ENCODE assay signal across 15 cellular contexts in the genomic region with DNA sequence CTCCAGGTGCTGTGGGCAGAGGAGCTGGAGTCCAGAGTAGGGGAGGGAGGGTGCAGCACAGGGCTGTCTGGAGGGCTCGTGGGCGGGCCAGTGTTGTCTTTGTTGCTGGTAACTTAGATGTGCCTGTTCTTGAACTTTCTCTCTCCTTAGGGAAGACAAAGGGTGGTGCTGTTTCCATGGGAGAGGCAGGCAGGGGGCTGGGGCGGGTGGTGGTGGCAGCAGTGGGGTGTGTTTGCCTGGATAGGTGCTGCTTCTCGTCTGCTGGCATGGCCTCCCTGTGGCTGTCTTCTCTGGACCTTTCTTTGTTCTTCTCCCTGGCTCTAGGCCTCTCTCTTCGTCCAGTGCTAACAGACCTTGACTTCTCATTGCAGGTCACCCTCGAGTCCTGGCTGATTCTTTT. TPM values are rescaled to one million over a fixed set of nuclear protein-coding genes. Genes with fewer than 3 reads are reported as not detected.
DNase-seq lines count a peak whose midpoint lies in the region; ATAC-seq, FAIRE-seq and TF ChIP-seq lines count a peak whose summit lies in the region.
"Had no signal": no experiment of that assay in that cellular context is flagged by ENCODE, and none has a peak within 500 bp of the region (broad histone marks: within the 10 kb centered on the region; RNA-seq: fewer than 3 reads in every experiment).

No MANE protein-coding gene starts in this region.

- no peak for TF ChIP-seq EP300 in H1 (IDR thresholded peaks at IDR 0.05; ENCODE audit: borderline replicate concordance in 1 of 2, low read depth in 2 of 2, low read length in 2 of 2)

- H2BK15ac ChIP-seq in H1 (ENCODE audit: low read length) = no peak overlapping the region

- no peak for TF ChIP-seq POLR2A in H1 (IDR thresholded peaks at IDR 0.05; ENCODE audit: control extremely low read depth in 1 of 2, low read depth in 2 of 2, low read length in 2 of 2)

- H3K79me2 ChIP-seq in GM23338 (replicated peaks; ENCODE audit: insufficient read depth) = no peaks in the 10 kb centered on the region
- H3K79me2 ChIP-seq in H1 (ENCODE audit: control insufficient read depth in 1 of 2, insufficient read depth in 2 of 2, low read length in 2 of 2) = no peaks in the 10 kb centered on the region
- no peaks in the 10 kb centered on the region for H3K79me2 ChIP-seq in OCI-LY7 (ENCODE audit: insufficient read depth, low read depth, low read length)

- no peaks in the 10 kb centered on the region for H3K9me2 ChIP-seq in GM23338 (ENCODE audit: insufficient read depth)
- H3K9me2 ChIP-seq in OCI-LY7 (ENCODE audit: insufficient read depth, low read length) = no peaks in the 10 kb centered on the region

- H3K9me3 Mint-ChIP-seq in GM23338 = no peaks in the 10 kb centered on the region

- no peak for TF ChIP-seq CTCF in GM23338 (conservative IDR thresholded peaks at IDR 0.05; ENCODE audit: low read depth in 2 of 2)
- no peak for TF ChIP-seq CTCF in H1 (IDR thresholded peaks at IDR 0.05; ENCODE audit: control extremely low read depth in 1 of 3, insufficient read depth in 1 of 3, low read depth in 1 of 3, low read length in 3 of 3)
- TF ChIP-seq CTCF in omental fat pad (IDR thresholded peaks at IDR 0.05) = no peak
- TF ChIP-seq CTCF in OCI-LY7 (conservative IDR thresholded peaks at IDR 0.05; ENCODE audit: low read length) = no peak

- no TSS peak for BruUV-seq in OCI-LY7 (replicated peaks; lab: Mats Ljungman, UMichigan)

- H3F3A ChIP-seq in GM23338 (replicated peaks; ENCODE audit: low read depth) = no peaks in the 10 kb centered on the region

- H3K36me3 ChIP-seq in BLaER1 treated with 17β-estradiol and CSF1 and Interleukin-3, amounts not matched to agents 10 nM and 100 nM = peaks cover 8 to 66% (median 49%) of the 10 kb centered on the region in 11 experiments; a peak in 20 of 22 replicates
- no peaks in the 10 kb centered on the region for H3K36me3 ChIP-seq in GM23338 (ENCODE audit: insufficient read depth)
- peaks cover 0 to 10% (median 3%) of the 10 kb centered on the region in 4 experiments; a peak in 3 of 8 replicates for H3K36me3 ChIP-seq in H1 (ENCODE audit: control insufficient read depth in 2 of 4, insufficient read depth in 4 of 4, low read length in 3 of 4)
- peaks cover 37% of the 10 kb centered on the region; the same call in 1 of the 2 replicates for H3K36me3 ChIP-seq in OCI-LY7 (ENCODE audit: insufficient read depth, low read length)
- H3K36me3 ChIP-seq: SJCRH30 had no signal

- H4K8ac ChIP-seq in H1 (ENCODE audit: extremely low read depth, insufficient read depth, low read length) = no peak overlapping the region

- H3K4me3 ChIP-seq in BLaER1 treated with 17β-estradiol and CSF1 and Interleukin-3, amounts not matched to agents 10 nM and 100 nM = peak overlapping the region in 4 of 10 experiments; percentile 2 to 46 (median 20); a peak in 5 of 20 replicates
- H3K4me3 ChIP-seq in GM23338 (no peak overlapping the region), H1 (ENCODE audit: extremely low read depth in 1 of 4, insufficient read depth in 2 of 4, low read depth in 3 of 4, low read length in 4 of 4) (no peak overlapping the region), OCI-LY7 (ENCODE audit: low read depth, low read length, poor library complexity, severe bottlenecking) (no peak overlapping the region)
- H3K4me3 ChIP-seq: SJCRH30 had no signal

- ATAC-seq in GM23338 (no peak), omental fat pad (ENCODE audit: low FRiP score) (no peak)
- ATAC-seq: esophagus mucosa had no signal

- H3K4me1 Mint-ChIP-seq in GM23338 = no peaks in the 10 kb centered on the region; the same call in 2 of the 3 replicates

- H3K27me3 Mint-ChIP-seq in GM23338 (ENCODE audit: insufficient read depth, low read depth, poor library complexity) = peaks cover 10% of the 10 kb centered on the region

- no peaks in the 10 kb centered on the region for H3K27me3 ChIP-seq in BLaER1 treated with 17β-estradiol and CSF1 and Interleukin-3, amounts not matched to agents 10 nM and 100 nM
- no peaks in the 10 kb centered on the region for H3K27me3 ChIP-seq in GM23338 (ENCODE audit: insufficient read depth)
- no peaks in the 10 kb centered on the region for H3K27me3 ChIP-seq in H1 (replicated peaks in 1 of 4; ENCODE audit: control insufficient read depth in 3 of 4, extremely low read depth in 1 of 4, insufficient read depth in 3 of 4, low read length in 3 of 4)
- H3K27me3 ChIP-seq: SJCRH30 had no signal

- H4K91ac ChIP-seq in H1 (replicated peaks; ENCODE audit: insufficient read length, low read length) = no peak overlapping the region

- H3K4me1 ChIP-seq in BLaER1 treated with 17β-estradiol and CSF1 and Interleukin-3, amounts not matched to agents 10 nM and 100 nM = peaks cover 59 to 85% (median 71%) of the 10 kb centered on the region in 10 experiments
- H3K4me1 ChIP-seq in GM23338 (ENCODE audit: insufficient read depth) (no peaks in the 10 kb centered on the region), H1 (replicated peaks in 1 of 4; ENCODE audit: control insufficient read depth in 3 of 4, insufficient read depth in 4 of 4, low read length in 3 of 4) (no peaks in the 10 kb centered on the region), OCI-LY7 (ENCODE audit: insufficient read depth, low read length, poor library complexity, severe bottlenecking) (peaks cover 37% of the 10 kb centered on the region)
- H3K4me1 ChIP-seq: SJCRH30 had no signal

- no peak overlapping the region for H2AK5ac ChIP-seq in H1 (ENCODE audit: low read depth, low read length)

- intact Hi-C loops in OCI-LY7 (cut with micrococcal nuclease; ENCODE audit: unreplicated experiment) = no loop called here

- no peak overlapping the region for H3K56ac ChIP-seq in H1 (replicated peaks; ENCODE audit: insufficient read length, low read depth, low read length)

- H3K4ac ChIP-seq in H1 (replicated peaks; ENCODE audit: insufficient read length, low read depth, low read length) = no peak overlapping the region

- H3K23me2 ChIP-seq in H1 (ENCODE audit: low read depth, low read length) = no peaks in the 10 kb centered on the region

- no peak overlapping the region for H3K14ac ChIP-seq in H1 (ENCODE audit: insufficient read length)

- 81% methylated on average over 5 of the region's 6 CpGs; no CpG with 5 or more reads in 1 of the 2 experiments for WGBS in H1 (ENCODE audit: extremely low coverage in 1 of 2, insufficient coverage in 1 of 2, insufficient read length in 1 of 2, insufficient replicate concordance in 2 of 2, low coverage in 1 of 2, low lambda C conversion rate in 2 of 2, missing lambda C conversion rate in 1 of 2), 2 experiments

- H3K27ac Mint-ChIP-seq in GM23338 = peak overlapping the region; percentile 66; the same call in 1 of the 2 replicates

- no peak overlapping the region for H2BK12ac ChIP-seq in H1 (ENCODE audit: low read depth, low read length)

- no peak overlapping the region for H2BK20ac ChIP-seq in H1 (ENCODE audit: low read length)

- H3K9me3 ChIP-seq in BLaER1 treated with 17β-estradiol and CSF1 and Interleukin-3, amounts not matched to agents 10 nM and 100 nM (replicated peaks in 1 of 11) = peaks cover 0 to 5% (median 0%) of the 10 kb centered on the region in 11 experiments; a peak in 1 of 22 replicates
- H3K9me3 ChIP-seq in H1 (ENCODE audit: insufficient read depth in 2 of 2, low read depth in 1 of 2, low read length in 1 of 2) (no peaks in the 10 kb centered on the region), OCI-LY7 (ENCODE audit: low read length) (no peaks in the 10 kb centered on the region)
- H3K9me3 ChIP-seq: SJCRH30 had no signal

- H4K5ac ChIP-seq in H1 (ENCODE audit: insufficient read length, low read depth, low read length) = no peak overlapping the region

- DNase-seq in GM23338 (ENCODE audit: low spot score) (no peak), H1 (ENCODE audit: low read depth in 1 of 2, low spot score in 2 of 2) (no peak), omental fat pad (ENCODE audit: low spot score) (peak; percentile 11), HuH-7.5 (ENCODE audit: low spot score) (no peak), H4 (ENCODE audit: low spot score) (no peak), OCI-LY7 (ENCODE audit: low spot score) (no peak)
- no peak for DNase-seq in stimulated activated CD4-positive, alpha-beta T cell treated with anti-CD3 and anti-CD28 coated beads, Interleukin-12 subunit alpha, Interleukin-12 subunit beta, amount 100 ng/mL, for 4 hours
- DNase-seq: activated CD4-positive, alpha-beta T cell treated with anti-CD3 and anti-CD28 coated beads, Interleukin-2, amount 50 U/mL, for 1 hour; cortex of kidney; DMS 273 treated with DMSO at 0.1 percent for 48 hours; NCI-H1417 treated with DMSO at 0.1 percent for 48 hours; NCI-H345; SJCRH30 had no signal

- peak overlapping the region; percentile 81 to 95 (median 87) for H3K4me2 ChIP-seq in BLaER1 treated with 17β-estradiol and CSF1 and Interleukin-3, amounts not matched to agents 10 nM and 100 nM
- H3K4me2 ChIP-seq in GM23338 = no peak overlapping the region
- H3K4me2 ChIP-seq in H1 (ENCODE audit: insufficient read depth in 1 of 2, low read depth in 2 of 2, low read length in 2 of 2) = no peak overlapping the region
- no peak overlapping the region; the same call in 1 of the 2 replicates for H3K4me2 ChIP-seq in OCI-LY7 (ENCODE audit: low read length)

- no peak for FAIRE-seq in H1 (lab: Jason Lieb, UNC)

- H2BK120ac ChIP-seq in H1 (replicated peaks; ENCODE audit: low read depth, low read length) = no peak overlapping the region

- H3K18ac ChIP-seq in H1 (ENCODE audit: extremely low read depth, low read length) = no peak overlapping the region

- POLR2A ChIA-PET in H1 (lab: Charles Lee; ENCODE audit: partially characterized antibody) = interaction anchor here (12.6 kb wide), 1 partner anchor 15 kb away, joined by 153 read pairs; a partner anchor contains a TSS
- POLR2A ChIA-PET in OCI-LY7 (lab: Charles Lee) = no interaction called here

- no peaks in the 10 kb centered on the region for H4K20me1 ChIP-seq in BLaER1 treated with 17β-estradiol and CSF1 and Interleukin-3, amounts not matched to agents 10 nM and 100 nM
- no peaks in the 10 kb centered on the region for H4K20me1 ChIP-seq in GM23338 (replicated peaks; ENCODE audit: insufficient read depth)
- peaks cover 0 to 6% of the 10 kb centered on the region in 2 experiments for H4K20me1 ChIP-seq in H1 (replicated peaks in 1 of 2; ENCODE audit: control insufficient read depth in 1 of 2, insufficient read depth in 2 of 2, low read length in 2 of 2)
- no peaks in the 10 kb centered on the region for H4K20me1 ChIP-seq in OCI-LY7 (ENCODE audit: insufficient read depth, low read length)

- H2AFZ ChIP-seq in GM23338 (no peak overlapping the region), H1 (ENCODE audit: low read length) (no peak overlapping the region), OCI-LY7 (ENCODE audit: low read length) (no peak overlapping the region)

- H3K23ac ChIP-seq in H1 (ENCODE audit: insufficient read length) = no peak overlapping the region

- CTCF ChIA-PET in H1 (lab: Charles Lee; ENCODE audit: partially characterized antibody) (interaction anchor here (13.4 to 14.0 kb wide), 2 partner anchors 12 to 37 kb away, joined by 249 to 359 read pairs; a partner anchor contains a TSS), OCI-LY7 (lab: Charles Lee; ENCODE audit: unreplicated experiment) (no interaction called here)

- H3K36me3 Mint-ChIP-seq in GM23338 (ENCODE audit: low read depth) = peaks cover 4% of the 10 kb centered on the region; the same call in 2 of the 3 replicates

- H3K79me1 ChIP-seq in H1 (ENCODE audit: low read depth, low read length) = no peaks in the 10 kb centered on the region

- no peak overlapping the region for H3K4me3 Mint-ChIP-seq in GM23338

- H2BK5ac ChIP-seq in H1 (ENCODE audit: low read depth, low read length) = peak overlapping the region; percentile 35; the same call in 1 of the 2 replicates

- no peak for TF ChIP-seq RAD21 in H1 (IDR thresholded peaks at IDR 0.05 in 1 of 2, conservative IDR thresholded peaks at IDR 0.05 in 1 of 2; ENCODE audit: low read depth in 2 of 2, low read length in 2 of 2)

- peak overlapping the region; percentile 41 to 96 (median 92); a peak in 21 of 22 replicates for H3K27ac ChIP-seq in BLaER1 treated with 17β-estradiol and CSF1 and Interleukin-3, amounts not matched to agents 10 nM and 100 nM
- H3K27ac ChIP-seq in GM23338 (ENCODE audit: low read depth) = no peak overlapping the region
- H3K27ac ChIP-seq in H1 (ENCODE audit: low read depth, low read length) = no peak overlapping the region
- H3K27ac ChIP-seq in OCI-LY7 (ENCODE audit: low read depth, low read length, poor library complexity, severe bottlenecking) = no peak overlapping the region
- H3K27ac ChIP-seq: SJCRH30 had no signal

- H3K9ac ChIP-seq in BLaER1 treated with 17β-estradiol and CSF1 and Interleukin-3, amounts not matched to agents 10 nM and 100 nM = peak overlapping the region; percentile 23 to 79 (median 68); a peak in 18 of 22 replicates
- H3K9ac ChIP-seq in H1 (replicated peaks in 1 of 4; ENCODE audit: extremely low read depth in 1 of 4, low read depth in 3 of 4, low read length in 3 of 4) = no peak overlapping the region

RNA-seq across cellular contexts. Expression of a gene that starts 8.5 kb away (rescaled TPM):
- 11.3 and 12.1 TPM in 2 replicates for total RNA-seq in GM23338 (2014; rRNA removed; shearing (Covaris generic))
- 7.5 and 9.2 TPM in 2 replicates for polyA plus RNA-seq in GM23338 (2016; fragmentation: Nextera tagmentation; extraction: Ambion mirVana)
- total RNA-seq in H1 (2021; fragmentation: NEBNext Ultra II Directional; extraction: Animal tissue kit (Norgen Biotek cat#: 25700)) = 14.6 and 18.5 TPM in 2 replicates
- polyA plus RNA-seq in H1 (2011; rRNA removed) = 21.1 and 26.7 TPM in 2 replicates
- polyA plus RNA-seq in H1 (2011; cell fraction: cytosol; rRNA removed) = 15.5 TPM
- 85.9 TPM for polyA plus RNA-seq in H1 (2011; cell fraction: nucleus; rRNA removed)
- polyA plus RNA-seq in H1 (2012, experiment 1 of 2) = 13.3 to 18.4 TPM (median 14.8 TPM) in 4 replicates
- polyA plus RNA-seq in H1 (2012, experiment 2 of 2) = 12.4 TPM
- polyA plus RNA-seq in H1 (2013, experiment 1 of 2) = 15.5 TPM
- polyA plus RNA-seq in H1 (2013, experiment 2 of 2) = 14.7 TPM
- 27.2 and 33.9 TPM in 2 replicates for polyA minus RNA-seq in H1 (2011; rRNA and poly(A)+ RNA removed)
- 12.8 TPM for polyA minus RNA-seq in H1 (2011; cell fraction: cytosol; rRNA and poly(A)+ RNA removed)
- polyA minus RNA-seq in H1 (2011; cell fraction: nucleus; rRNA and poly(A)+ RNA removed) = 35.6 TPM
- total RNA-seq in omental fat pad = 100 to 1,000 TPM in 1 of 4 donors, 10 to 100 TPM in 3; 63.4 to 101 (median 81.1) TPM
- total RNA-seq in H4 (2014; rRNA removed; shearing (Covaris generic)) = 10.8 and 13.5 TPM in 2 replicates
- total RNA-seq in OCI-LY7 (2014; rRNA removed; shearing (Covaris generic)) = 18.3 and 18.6 TPM in 2 replicates
- 30.6 and 37.7 TPM in 2 replicates for total RNA-seq in OCI-LY7 (2022)

RNA-seq across cellular contexts. Expression of a gene that starts 12.2 kb away (rescaled TPM):
- 130 and 138 TPM in 2 replicates for total RNA-seq in GM23338 (2014; rRNA removed; shearing (Covaris generic))
- polyA plus RNA-seq in GM23338 (2016; fragmentation: Nextera tagmentation; extraction: Ambion mirVana) (86.8 TPM in 2 replicates), H1 (2011; rRNA removed) (140 and 150 TPM in 2 replicates)
- total RNA-seq in H1 (2021; fragmentation: NEBNext Ultra II Directional; extraction: Animal tissue kit (Norgen Biotek cat#: 25700)) = 300 and 301 TPM in 2 replicates
- polyA plus RNA-seq in H1 (2011; cell fraction: cytosol; rRNA removed) = 178 TPM
- 132 TPM for polyA plus RNA-seq in H1 (2011; cell fraction: nucleus; rRNA removed)
- 186 to 274 TPM (median 201 TPM) in 4 replicates for polyA plus RNA-seq in H1 (2012, experiment 1 of 2)
- polyA plus RNA-seq in H1 (2012, experiment 2 of 2) = 415 TPM
- polyA plus RNA-seq in H1 (2013, experiment 1 of 2) = 193 TPM
- polyA plus RNA-seq in H1 (2013, experiment 2 of 2) = 186 TPM
- 97.7 and 118 TPM in 2 replicates for polyA minus RNA-seq in H1 (2011; rRNA and poly(A)+ RNA removed)
- polyA minus RNA-seq in H1 (2011; cell fraction: cytosol; rRNA and poly(A)+ RNA removed) = 36.1 TPM
- 59.7 TPM for polyA minus RNA-seq in H1 (2011; cell fraction: nucleus; rRNA and poly(A)+ RNA removed)
- total RNA-seq in omental fat pad (1,000 to 10,000 TPM in 1 of 4 donors, 100 to 1,000 TPM in 3; 731 to 1,161 (median 827) TPM), OCI-LY7 (2022) (5.4 and 6.4 TPM in 2 replicates)
- 20.8 and 36.0 TPM in 2 replicates for total RNA-seq in H4 (2014; rRNA removed; shearing (Covaris generic))
- 7.4 and 8.4 TPM in 2 replicates for total RNA-seq in OCI-LY7 (2014; rRNA removed; shearing (Covaris generic))

RNA-seq across cellular contexts. Expression of a gene that starts 42.9 kb away (rescaled TPM):
- 143 and 148 TPM in 2 replicates for total RNA-seq in GM23338 (2014; rRNA removed; shearing (Covaris generic))
- polyA plus RNA-seq in GM23338 (2016; fragmentation: Nextera tagmentation; extraction: Ambion mirVana) (74.1 and 87.5 TPM in 2 replicates), H1 (2011; rRNA removed) (26.2 and 38.2 TPM in 2 replicates)
- 151 and 161 TPM in 2 replicates for total RNA-seq in H1 (2021; fragmentation: NEBNext Ultra II Directional; extraction: Animal tissue kit (Norgen Biotek cat#: 25700))
- polyA plus RNA-seq in H1 (2011; cell fraction: cytosol; rRNA removed) = 38.1 TPM
- polyA plus RNA-seq in H1 (2011; cell fraction: nucleus; rRNA removed) = 26.6 TPM
- polyA plus RNA-seq in H1 (2012, experiment 1 of 2) = 59.5 to 77.0 TPM (median 64.7 TPM) in 4 replicates
- polyA plus RNA-seq in H1 (2012, experiment 2 of 2) = 19.8 TPM
- 66.1 TPM for polyA plus RNA-seq in H1 (2013, experiment 1 of 2)
- polyA plus RNA-seq in H1 (2013, experiment 2 of 2) = 68.8 TPM
- polyA minus RNA-seq in H1 (2011; rRNA and poly(A)+ RNA removed) = 256 and 265 TPM in 2 replicates
- 130 TPM for polyA minus RNA-seq in H1 (2011; cell fraction: cytosol; rRNA and poly(A)+ RNA removed)
- polyA minus RNA-seq in H1 (2011; cell fraction: nucleus; rRNA and poly(A)+ RNA removed) = 53.9 TPM
- total RNA-seq in omental fat pad (100 to 1,000 TPM in 2 of 4 donors, 10 to 100 TPM in 2; 76.0 to 108 (median 98.6) TPM), OCI-LY7 (2022) (59.9 and 60.2 TPM in 2 replicates)
- total RNA-seq in H4 (2014; rRNA removed; shearing (Covaris generic)) = 103 and 108 TPM in 2 replicates
- total RNA-seq in OCI-LY7 (2014; rRNA removed; shearing (Covaris generic)) = 62.8 and 65.3 TPM in 2 replicates

RNA-seq across cellular contexts. Expression of a gene that starts 44.9 kb away (rescaled TPM):
- total RNA-seq in GM23338 (2014; rRNA removed; shearing (Covaris generic)) = 46.4 and 61.1 TPM in 2 replicates
- polyA plus RNA-seq in GM23338 (2016; fragmentation: Nextera tagmentation; extraction: Ambion mirVana) (12.4 and 12.5 TPM in 2 replicates), H1 (2011; rRNA removed) (23.4 and 38.8 TPM in 2 replicates)
- total RNA-seq in H1 (2021; fragmentation: NEBNext Ultra II Directional; extraction: Animal tissue kit (Norgen Biotek cat#: 25700)) = 38.5 and 45.6 TPM in 2 replicates
- polyA plus RNA-seq in H1 (2011; cell fraction: cytosol; rRNA removed) = 33.3 TPM
- 67.6 TPM for polyA plus RNA-seq in H1 (2011; cell fraction: nucleus; rRNA removed)
- 26.1 to 32.5 TPM (median 31.3 TPM) in 4 replicates for polyA plus RNA-seq in H1 (2012, experiment 1 of 2)
- 15.2 TPM for polyA plus RNA-seq in H1 (2012, experiment 2 of 2)
- polyA plus RNA-seq in H1 (2013, experiment 1 of 2) = 20.6 TPM
- polyA plus RNA-seq in H1 (2013, experiment 2 of 2) = 21.3 TPM
- polyA minus RNA-seq in H1 (2011; rRNA and poly(A)+ RNA removed) = 30.3 and 32.9 TPM in 2 replicates
- polyA minus RNA-seq in H1 (2011; cell fraction: cytosol; rRNA and poly(A)+ RNA removed) = 23.0 TPM
- 30.8 TPM for polyA minus RNA-seq in H1 (2011; cell fraction: nucleus; rRNA and poly(A)+ RNA removed)
- total RNA-seq in omental fat pad (10 to 100 TPM; 39.8 to 78.1 (median 50.0) TPM), OCI-LY7 (2022) (91.2 and 104 TPM in 2 replicates)
- 14.1 and 18.1 TPM in 2 replicates for total RNA-seq in H4 (2014; rRNA removed; shearing (Covaris generic))
- 44.1 and 45.4 TPM in 2 replicates for total RNA-seq in OCI-LY7 (2014; rRNA removed; shearing (Covaris generic))

RNA-seq across cellular contexts. Expression of a gene that starts 45.5 kb away (rescaled TPM):
- 19.4 and 23.5 TPM in 2 replicates for total RNA-seq in GM23338 (2014; rRNA removed; shearing (Covaris generic))
- 23.6 and 28.4 TPM in 2 replicates for polyA plus RNA-seq in GM23338 (2016; fragmentation: Nextera tagmentation; extraction: Ambion mirVana)
- total RNA-seq in H1 (2021; fragmentation: NEBNext Ultra II Directional; extraction: Animal tissue kit (Norgen Biotek cat#: 25700)) = 33.7 and 35.6 TPM in 2 replicates
- polyA plus RNA-seq in H1 (2011; rRNA removed) = 34.9 and 35.3 TPM in 2 replicates
- 20.7 TPM for polyA plus RNA-seq in H1 (2011; cell fraction: cytosol; rRNA removed)
- polyA plus RNA-seq in H1 (2011; cell fraction: nucleus; rRNA removed) = 80.8 TPM
- polyA plus RNA-seq in H1 (2012, experiment 1 of 2) = 18.8 to 22.7 TPM (median 20.3 TPM) in 4 replicates
- polyA plus RNA-seq in H1 (2012, experiment 2 of 2) = 4.6 TPM
- polyA plus RNA-seq in H1 (2013, experiment 1 of 2) = 18.8 TPM
- 17.3 TPM for polyA plus RNA-seq in H1 (2013, experiment 2 of 2)
- 79.0 and 79.9 TPM in 2 replicates for polyA minus RNA-seq in H1 (2011; rRNA and poly(A)+ RNA removed)
- 23.1 TPM for polyA minus RNA-seq in H1 (2011; cell fraction: cytosol; rRNA and poly(A)+ RNA removed)
- 39.3 TPM for polyA minus RNA-seq in H1 (2011; cell fraction: nucleus; rRNA and poly(A)+ RNA removed)
- total RNA-seq in omental fat pad = 10 to 100 TPM in 2 of 4 donors, 1 to 10 TPM in 2; 7.7 to 12.1 (median 9.8) TPM
- total RNA-seq in H4 (2014; rRNA removed; shearing (Covaris generic)) = 5.3 and 6.7 TPM in 2 replicates
- total RNA-seq in OCI-LY7 (2014; rRNA removed; shearing (Covaris generic)) = 10.9 and 11.2 TPM in 2 replicates
- 30.2 and 31.4 TPM in 2 replicates for total RNA-seq in OCI-LY7 (2022)

Comparison
In these comparisons a context has a peak if more than half of its experiments do, and no peak if none do; other contexts are left out.
1. H3K27ac ChIP-seq: peak in BLaER1 treated with 17β-estradiol and CSF1 and Interleukin-3, amounts not matched to agents 10 nM and 100 nM (11 of 11); none in GM23338 (single experiment), H1 (single experiment) and OCI-LY7 (single experiment).
2. H3K4me2 ChIP-seq: peak in BLaER1 treated with 17β-estradiol and CSF1 and Interleukin-3, amounts not matched to agents 10 nM and 100 nM (11 of 11); none in GM23338 (single experiment), H1 (0 of 2) and OCI-LY7 (single experiment).
3. H3K9ac ChIP-seq: peak in BLaER1 treated with 17β-estradiol and CSF1 and Interleukin-3, amounts not matched to agents 10 nM and 100 nM (11 of 11); none in H1 (0 of 4).